ENCODE assay signal across 28 cellular contexts in the genomic region with DNA sequence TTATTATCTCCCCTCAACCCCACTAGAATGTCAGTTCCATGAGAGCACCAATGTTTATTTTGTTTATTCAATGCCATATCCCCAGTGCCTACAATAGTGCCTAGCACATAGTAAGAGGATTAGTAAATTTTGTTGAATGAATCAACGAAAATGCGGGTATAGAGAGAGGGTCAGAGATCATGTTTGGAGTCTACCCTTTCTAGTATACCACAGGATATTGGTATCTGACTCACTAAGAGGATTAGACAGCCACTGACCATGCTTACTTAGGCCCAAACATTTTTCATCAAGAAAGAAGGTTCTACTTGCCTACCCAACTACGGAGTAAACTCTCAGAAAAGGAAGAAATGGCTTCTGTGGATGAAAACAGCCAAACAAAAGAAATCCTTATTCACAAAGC.
A peak's percentile ranks its signal among the peaks of the same experiment; 100 is the strongest.
DNase-seq lines count a peak whose midpoint lies in the region; ATAC-seq, FAIRE-seq and TF ChIP-seq lines count a peak whose summit lies in the region.
"Had no signal": no experiment of that assay in that cellular context is flagged by ENCODE, and none has a peak within 500 bp of the region (broad histone marks: within the 10 kb centered on the region; RNA-seq: fewer than 3 reads in every experiment).

No MANE protein-coding gene starts in this region.

- no peak for ATAC-seq in naive thymus-derived CD4-positive, alpha-beta T cell

- no peaks in the 10 kb centered on the region for H3K4me1 ChIP-seq in naive thymus-derived CD4-positive, alpha-beta T cell (ENCODE audit: control insufficient read depth in 2 of 2, insufficient read depth in 2 of 2, low read length in 2 of 2)
- H3K4me1 ChIP-seq: Peyer's patch had no signal

- peaks cover 5 to 16% (median 9%) of the 10 kb centered on the region in 7 donors for H3K4me1 Mint-ChIP-seq in naive thymus-derived CD4-positive, alpha-beta T cell

- no peaks in the 10 kb centered on the region for H3K9me3 ChIP-seq in neural cell (ENCODE audit: low read length)
- H3K9me3 ChIP-seq in naive thymus-derived CD4-positive, alpha-beta T cell (ENCODE audit: control insufficient read depth in 2 of 3, low read length in 3 of 3), result no peaks in the 10 kb centered on the region
- H3K9me3 ChIP-seq: BLaER1 treated with 17β-estradiol and CSF1 and Interleukin-3, amounts not matched to agents 10 nM and 100 nM; Peyer's patch had no signal

- H3K27me3 Mint-ChIP-seq in naive thymus-derived CD4-positive, alpha-beta T cell, result no peaks in the 10 kb centered on the region
- H3K27me3 Mint-ChIP-seq: CD4-positive, alpha-beta memory T cell had no signal

- TF ChIP-seq EP300 in neural cell (conservative IDR thresholded peaks at IDR 0.05; ENCODE audit: poor library complexity, severe bottlenecking), result no peak

- TF ChIP-seq RAD21 in neural cell (conservative IDR thresholded peaks at IDR 0.05), result no peak

- no peaks in the 10 kb centered on the region for H3F3A ChIP-seq in neural cell (ENCODE audit: insufficient read depth, low read length, poor library complexity, severe bottlenecking)

- no peaks in the 10 kb centered on the region for H3K9me3 Mint-ChIP-seq in naive thymus-derived CD4-positive, alpha-beta T cell
- H3K9me3 Mint-ChIP-seq: CD4-positive, alpha-beta memory T cell had no signal

- H2AFZ ChIP-seq in neural cell (ENCODE audit: low read depth, low read length), result no peak overlapping the region

- peaks cover 2 to 69% (median 45%) of the 10 kb centered on the region in 5 donors for H3K36me3 Mint-ChIP-seq in naive thymus-derived CD4-positive, alpha-beta T cell

- intact Hi-C loops in naive thymus-derived CD4-positive, alpha-beta T cell (cut with micrococcal nuclease), result no loop called here

- POLR2A ChIA-PET in naive thymus-derived CD4-positive, alpha-beta T cell (lab: Charles Lee), result no interaction called here

- H3K4me3 Mint-ChIP-seq in naive thymus-derived CD4-positive, alpha-beta T cell, result peak overlapping the region in 1 of 10 donors; percentile 3
- H3K4me3 Mint-ChIP-seq: CD4-positive, alpha-beta memory T cell had no signal

- H3K27ac ChIP-seq in neural cell (ENCODE audit: low read length), result peak overlapping the region; percentile 75
- H3K27ac ChIP-seq in naive thymus-derived CD4-positive, alpha-beta T cell (ENCODE audit: low read depth, low read length), result no peak overlapping the region
- H3K27ac ChIP-seq: BLaER1 treated with 17β-estradiol and CSF1 and Interleukin-3, amounts not matched to agents 10 nM and 100 nM; Peyer's patch; SK-N-MC had no signal

- CTCF ChIA-PET in naive thymus-derived CD4-positive, alpha-beta T cell (lab: Charles Lee), result no interaction called here

- H3K36me3 ChIP-seq in neural cell (ENCODE audit: insufficient read depth, low read length), result no peaks in the 10 kb centered on the region
- H3K36me3 ChIP-seq in naive thymus-derived CD4-positive, alpha-beta T cell (ENCODE audit: control insufficient read depth in 2 of 3, insufficient read depth in 3 of 3, low read length in 3 of 3), result peaks cover 0 to 6% (median 0%) of the 10 kb centered on the region in 3 experiments
- H3K36me3 ChIP-seq: Peyer's patch had no signal

- no peak overlapping the region for H3K9ac ChIP-seq in neural cell (ENCODE audit: low read length)
- H3K9ac ChIP-seq: BLaER1 treated with 17β-estradiol and CSF1 and Interleukin-3, amounts not matched to agents 10 nM and 100 nM had no signal

- TF ChIP-seq CTCF in neural cell (IDR thresholded peaks at IDR 0.05; ENCODE audit: poor library complexity, severe bottlenecking), result no peak

- no peak overlapping the region for H3K4me3 ChIP-seq in neural cell (ENCODE audit: low read length)
- H3K4me3 ChIP-seq in naive thymus-derived CD4-positive, alpha-beta T cell (ENCODE audit: low read length), result no peak overlapping the region
- H3K4me3 ChIP-seq: BLaER1 treated with 17β-estradiol and CSF1 and Interleukin-3, amounts not matched to agents 10 nM and 100 nM; Peyer's patch; SK-N-MC had no signal

- H4K20me1 ChIP-seq in neural cell (ENCODE audit: insufficient read depth), result no peaks in the 10 kb centered on the region
- H4K20me1 ChIP-seq: BLaER1 treated with 17β-estradiol and CSF1 and Interleukin-3, amounts not matched to agents 10 nM and 100 nM had no signal

- no peak overlapping the region for H3K4me2 ChIP-seq in neural cell (ENCODE audit: low read length)
- H3K4me2 ChIP-seq: BLaER1 treated with 17β-estradiol and CSF1 and Interleukin-3, amounts not matched to agents 10 nM and 100 nM had no signal

- DNase-seq in EL, result peak; percentile 20
- DNase-seq in HT1080 (ENCODE audit: low read depth), result peak; percentile 71
- DNase-seq in RCC 7860 (ENCODE audit: low spot score), result peak; percentile 37
- DNase-seq in NCI-H2171 treated with DMSO at 0.1 percent for 48 hours (lab: John Stamatoyannopoulos, UW), result no peak
- DNase-seq in hippocampal formation (lab: John Stamatoyannopoulos, UW), result no peak
- no peak for DNase-seq in inferior parietal cortex (ENCODE audit: extremely low spot score)
- no peak for DNase-seq in naive thymus-derived CD4-positive, alpha-beta T cell
- DNase-seq: AML-193; CD4-positive, alpha-beta memory T cell; COR-L47; DMS53; GF-D8; KG1; NCI-H1048; NCI-H1417; NCI-H1694 treated with DMSO at 0.1 percent for 48 hours; NCI-H2081; NCI-H226; NCI-H510A; NCI-H69; Peyer's patch; SIG-M5 had no signal

- H3K27ac Mint-ChIP-seq in naive thymus-derived CD4-positive, alpha-beta T cell, result no peak overlapping the region

- FAIRE-seq in RCC 7860 (lab: Jason Lieb, UNC), result no peak
- FAIRE-seq: A204.1, GM12892, H1 had no signal

- H3K9me2 ChIP-seq in neural cell (ENCODE audit: insufficient read depth, low read length), result no peaks in the 10 kb centered on the region

- H3K79me2 ChIP-seq in neural cell (replicated peaks; ENCODE audit: insufficient read depth, low read length), result no peaks in the 10 kb centered on the region

- H3K27me3 ChIP-seq in neural cell (ENCODE audit: insufficient read depth, low read depth, low read length), result no peaks in the 10 kb centered on the region
- no peaks in the 10 kb centered on the region for H3K27me3 ChIP-seq in naive thymus-derived CD4-positive, alpha-beta T cell (ENCODE audit: control insufficient read depth in 2 of 2, insufficient read depth in 2 of 2, low read length in 2 of 2)
- H3K27me3 ChIP-seq: BLaER1 treated with 17β-estradiol and CSF1 and Interleukin-3, amounts not matched to agents 10 nM and 100 nM; Peyer's patch had no signal

TF ChIP-seq in neural cell, 6 proteins besides CTCF, POLR2A, EP300 and RAD21:
- TF ChIP-seq POLR2AphosphoS5 (IDR thresholded peaks at IDR 0.05), result no peak
- TF ChIP-seq EZH2 (IDR thresholded peaks at IDR 0.05; ENCODE audit: borderline replicate concordance, insufficient read depth, low read length, poor library complexity, severe bottlenecking), result no peak
- TF ChIP-seq, protein P1, sequence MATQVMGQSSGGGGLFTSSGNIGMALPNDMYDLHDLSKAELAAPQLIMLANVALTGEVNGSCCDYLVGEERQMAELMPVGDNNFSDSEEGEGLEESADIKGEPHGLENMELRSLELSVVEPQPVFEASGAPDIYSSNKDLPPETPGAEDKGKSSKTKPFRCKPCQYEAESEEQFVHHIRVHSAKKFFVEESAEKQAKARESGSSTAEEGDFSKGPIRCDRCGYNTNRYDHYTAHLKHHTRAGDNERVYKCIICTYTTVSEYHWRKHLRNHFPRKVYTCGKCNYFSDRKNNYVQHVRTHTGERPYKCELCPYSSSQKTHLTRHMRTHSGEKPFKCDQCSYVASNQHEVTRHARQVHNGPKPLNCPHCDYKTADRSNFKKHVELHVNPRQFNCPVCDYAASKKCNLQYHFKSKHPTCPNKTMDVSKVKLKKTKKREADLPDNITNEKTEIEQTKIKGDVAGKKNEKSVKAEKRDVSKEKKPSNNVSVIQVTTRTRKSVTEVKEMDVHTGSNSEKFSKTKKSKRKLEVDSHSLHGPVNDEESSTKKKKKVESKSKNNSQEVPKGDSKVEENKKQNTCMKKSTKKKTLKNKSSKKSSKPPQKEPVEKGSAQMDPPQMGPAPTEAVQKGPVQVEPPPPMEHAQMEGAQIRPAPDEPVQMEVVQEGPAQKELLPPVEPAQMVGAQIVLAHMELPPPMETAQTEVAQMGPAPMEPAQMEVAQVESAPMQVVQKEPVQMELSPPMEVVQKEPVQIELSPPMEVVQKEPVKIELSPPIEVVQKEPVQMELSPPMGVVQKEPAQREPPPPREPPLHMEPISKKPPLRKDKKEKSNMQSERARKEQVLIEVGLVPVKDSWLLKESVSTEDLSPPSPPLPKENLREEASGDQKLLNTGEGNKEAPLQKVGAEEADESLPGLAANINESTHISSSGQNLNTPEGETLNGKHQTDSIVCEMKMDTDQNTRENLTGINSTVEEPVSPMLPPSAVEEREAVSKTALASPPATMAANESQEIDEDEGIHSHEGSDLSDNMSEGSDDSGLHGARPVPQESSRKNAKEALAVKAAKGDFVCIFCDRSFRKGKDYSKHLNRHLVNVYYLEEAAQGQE (IDR thresholded peaks at IDR 0.05; ENCODE audit: borderline replicate concordance), result no peak

Comparison
In these comparisons a context has a peak if more than half of its experiments do, and no peak if none do; other contexts are left out.
1. DNase-seq: peak in EL (single experiment), HT1080 (single experiment) and RCC 7860 (single experiment); none in NCI-H2171 treated with DMSO at 0.1 percent for 48 hours (single experiment), hippocampal formation (0 of 2), inferior parietal cortex (single experiment) and naive thymus-derived CD4-positive, alpha-beta T cell (0 of 9).